Comparison of ENCODE assay signal across 18 cellular contexts in genomic region chr3:56133423-56133822, GRCh38.
DNase-seq lines count a peak whose midpoint lies in the region; FAIRE-seq and TF ChIP-seq lines count a peak whose summit lies in the region.
"Had no signal": no experiment of that assay in that cellular context is flagged by ENCODE, and none has a peak within 500 bp of the region (broad histone marks: within the 10 kb centered on the region; RNA-seq: fewer than 3 reads in every experiment).

No MANE protein-coding gene starts in this region.

- H3K27me3 ChIP-seq in mesenchymal stem cell (ENCODE audit: control insufficient read depth in 1 of 2, insufficient read depth in 1 of 2, low read length in 2 of 2) (no peaks in the 10 kb centered on the region), colonic mucosa (no peaks in the 10 kb centered on the region), small intestine (ENCODE audit: control insufficient read depth in 2 of 2, insufficient read depth in 2 of 2, low read length in 2 of 2) (no peaks in the 10 kb centered on the region)
- H3K27me3 ChIP-seq: tibial nerve had no signal

- H2BK5ac ChIP-seq in mesenchymal stem cell (ENCODE audit: low read depth, low read length, poor library complexity, severe bottlenecking): no peak overlapping the region

- H3K27ac Mint-ChIP-seq in nephron progenitor cell: no peak overlapping the region

- DNase-seq in AG20443 (ENCODE audit: low spot score): peak; percentile 45
- peak; percentile 9 for DNase-seq in NB4 (ENCODE audit: low read depth)
- DNase-seq in choroid plexus epithelial cell (ENCODE audit: low read depth): peak; percentile 81
- peak; percentile 51 for DNase-seq in mesenchymal stem cell
- no peak for DNase-seq in NCI-H1048 (lab: John Stamatoyannopoulos, UW)
- DNase-seq in colonic mucosa: no peak
- DNase-seq in nephron progenitor cell: no peak
- DNase-seq in small intestine: no peak
- DNase-seq: activated CD8-positive, alpha-beta memory T cell treated with anti-CD3 and anti-CD28 coated beads for 24 hours; activated gamma-delta T cell treated with Interleukin-2 at 50 U/mL for 16 hours; central memory CD4-positive, alpha-beta T cell; DMS79 treated with DMSO at 0.1 percent for 48 hours; erythroblast had no signal

- no peak overlapping the region for H2BK12ac ChIP-seq in mesenchymal stem cell (ENCODE audit: low read length in 2 of 2)

- H3K27me3 Mint-ChIP-seq in nephron progenitor cell (ENCODE audit: low read depth, poor library complexity): no peaks in the 10 kb centered on the region

- no peak overlapping the region for H2AFZ ChIP-seq in mesenchymal stem cell (ENCODE audit: low read depth, low read length)

- no peak overlapping the region for H3K4me2 ChIP-seq in mesenchymal stem cell (ENCODE audit: low read length, poor library complexity, severe bottlenecking)
- H3K4me2 ChIP-seq: KMS-11 had no signal

- no peak overlapping the region for H2BK15ac ChIP-seq in mesenchymal stem cell (ENCODE audit: low read depth, poor library complexity, severe bottlenecking)

- H3K9ac ChIP-seq in mesenchymal stem cell (ENCODE audit: low read length): no peak overlapping the region
- H3K9ac ChIP-seq in colonic mucosa (ENCODE audit: low read depth in 2 of 2, low read length in 2 of 2): no peak overlapping the region
- H3K9ac ChIP-seq: KMS-11 had no signal

- no peak overlapping the region for H4K8ac ChIP-seq in mesenchymal stem cell (ENCODE audit: low read length)

- no peak for TF ChIP-seq CTCF in NB4 (IDR thresholded peaks at IDR 0.05; ENCODE audit: low read depth, low read length)
- TF ChIP-seq CTCF in choroid plexus epithelial cell (conservative IDR thresholded peaks at IDR 0.05; ENCODE audit: low read depth, low read length): no peak
- TF ChIP-seq CTCF in colonic mucosa (IDR thresholded peaks at IDR 0.05): no peak
- TF ChIP-seq CTCF in nephron progenitor cell (IDR thresholded peaks at IDR 0.05): no peak

- H3K4me1 ChIP-seq in mesenchymal stem cell (ENCODE audit: control insufficient read depth, insufficient read depth, low read depth, low read length): peaks cover 3% of the 10 kb centered on the region
- H3K4me1 ChIP-seq in colonic mucosa: no peaks in the 10 kb centered on the region
- H3K4me1 ChIP-seq in small intestine (ENCODE audit: control insufficient read depth in 2 of 2, insufficient read depth in 1 of 2, low read depth in 1 of 2, low read length in 1 of 2): no peaks in the 10 kb centered on the region

- no peaks in the 10 kb centered on the region for H3K36me3 Mint-ChIP-seq in nephron progenitor cell (ENCODE audit: low read depth)

- H3K36me3 ChIP-seq in mesenchymal stem cell (ENCODE audit: control insufficient read depth in 1 of 2, insufficient read depth in 2 of 2, low read depth in 1 of 2, low read length in 2 of 2) (no peaks in the 10 kb centered on the region), colonic mucosa (no peaks in the 10 kb centered on the region), small intestine (ENCODE audit: control insufficient read depth in 2 of 2, insufficient read depth in 2 of 2, low read length in 2 of 2) (no peaks in the 10 kb centered on the region)
- H3K36me3 ChIP-seq: tibial nerve had no signal

- no peaks in the 10 kb centered on the region for H3K79me1 ChIP-seq in mesenchymal stem cell (replicated peaks; ENCODE audit: low read length, poor library complexity, severe bottlenecking)

- H3K9me3 ChIP-seq in mesenchymal stem cell (ENCODE audit: control insufficient read depth, low read length) (no peaks in the 10 kb centered on the region), colonic mucosa (no peaks in the 10 kb centered on the region), small intestine (ENCODE audit: control insufficient read depth, low read depth) (no peaks in the 10 kb centered on the region)
- H3K9me3 ChIP-seq: tibial nerve had no signal

- H3K18ac ChIP-seq in mesenchymal stem cell (ENCODE audit: low read depth in 1 of 2, low read length in 2 of 2): peak overlapping the region in 1 of 2 experiments; percentile 17

- TF ChIP-seq POLR2A in NB4 (IDR thresholded peaks at IDR 0.05; ENCODE audit: extremely low read depth, insufficient read length): no peak

- H3K4me3 ChIP-seq in NB4 (ENCODE audit: low read depth, low read length) (no peak overlapping the region), choroid plexus epithelial cell (ENCODE audit: low read depth, low read length) (no peak overlapping the region), mesenchymal stem cell (ENCODE audit: insufficient read depth in 1 of 2, low read depth in 1 of 2, low read length in 2 of 2) (no peak overlapping the region), colonic mucosa (no peak overlapping the region), small intestine (ENCODE audit: low read depth in 1 of 2, low read length in 2 of 2) (no peak overlapping the region)
- H3K4me3 ChIP-seq: SK-N-MC, tibial nerve had no signal

- H3K9me3 Mint-ChIP-seq in nephron progenitor cell: no peaks in the 10 kb centered on the region

- intact Hi-C loops in colonic mucosa (cut with DNase I): no loop called here

- no peak for FAIRE-seq in small intestine (lab: Jason Lieb, UNC)
- FAIRE-seq: GM12892 had no signal

- H3K27ac ChIP-seq in mesenchymal stem cell (ENCODE audit: low read length, poor library complexity, severe bottlenecking) (peak overlapping the region; percentile 29), colonic mucosa (no peak overlapping the region), small intestine (ENCODE audit: low read depth in 1 of 2, low read length in 1 of 2) (no peak overlapping the region)
- H3K27ac ChIP-seq: KMS-11, SK-N-MC, tibial nerve, VCaP had no signal

- H2AK5ac ChIP-seq in mesenchymal stem cell (ENCODE audit: low read length, severe bottlenecking): no peak overlapping the region

- H2BK120ac ChIP-seq in mesenchymal stem cell (ENCODE audit: low read depth, low read length): no peak overlapping the region

- peaks cover 41% of the 10 kb centered on the region for H3K4me1 Mint-ChIP-seq in nephron progenitor cell

- H3K4me3 Mint-ChIP-seq in nephron progenitor cell: no peak overlapping the region

- no peak overlapping the region for H3K14ac ChIP-seq in mesenchymal stem cell (ENCODE audit: low read length in 2 of 2)

- no peak overlapping the region for H4K91ac ChIP-seq in mesenchymal stem cell (ENCODE audit: low read length)

- no peak overlapping the region for H3K23ac ChIP-seq in mesenchymal stem cell (ENCODE audit: low read length in 2 of 2)

- H3K4ac ChIP-seq in mesenchymal stem cell (ENCODE audit: low read depth in 1 of 2, low read length in 2 of 2): no peak overlapping the region

- 80% methylated on average over 1 of the region's 2 CpGs for WGBS in mesenchymal stem cell
- WGBS in small intestine, 3 donors: 83 to 94% (median 89%) methylated on average over 2 of the region's 2 CpGs

Comparison
In these comparisons a context has a peak if more than half of its experiments do, and no peak if none do; other contexts are left out.
1. DNase-seq: peak in AG20443 (single experiment), NB4 (single experiment), choroid plexus epithelial cell (single experiment) and mesenchymal stem cell (single experiment); none in NCI-H1048 (single experiment), colonic mucosa (single experiment), nephron progenitor cell (single experiment) and small intestine (single experiment).